ENCODE assay signal across 8 cellular contexts in the genomic region with DNA sequence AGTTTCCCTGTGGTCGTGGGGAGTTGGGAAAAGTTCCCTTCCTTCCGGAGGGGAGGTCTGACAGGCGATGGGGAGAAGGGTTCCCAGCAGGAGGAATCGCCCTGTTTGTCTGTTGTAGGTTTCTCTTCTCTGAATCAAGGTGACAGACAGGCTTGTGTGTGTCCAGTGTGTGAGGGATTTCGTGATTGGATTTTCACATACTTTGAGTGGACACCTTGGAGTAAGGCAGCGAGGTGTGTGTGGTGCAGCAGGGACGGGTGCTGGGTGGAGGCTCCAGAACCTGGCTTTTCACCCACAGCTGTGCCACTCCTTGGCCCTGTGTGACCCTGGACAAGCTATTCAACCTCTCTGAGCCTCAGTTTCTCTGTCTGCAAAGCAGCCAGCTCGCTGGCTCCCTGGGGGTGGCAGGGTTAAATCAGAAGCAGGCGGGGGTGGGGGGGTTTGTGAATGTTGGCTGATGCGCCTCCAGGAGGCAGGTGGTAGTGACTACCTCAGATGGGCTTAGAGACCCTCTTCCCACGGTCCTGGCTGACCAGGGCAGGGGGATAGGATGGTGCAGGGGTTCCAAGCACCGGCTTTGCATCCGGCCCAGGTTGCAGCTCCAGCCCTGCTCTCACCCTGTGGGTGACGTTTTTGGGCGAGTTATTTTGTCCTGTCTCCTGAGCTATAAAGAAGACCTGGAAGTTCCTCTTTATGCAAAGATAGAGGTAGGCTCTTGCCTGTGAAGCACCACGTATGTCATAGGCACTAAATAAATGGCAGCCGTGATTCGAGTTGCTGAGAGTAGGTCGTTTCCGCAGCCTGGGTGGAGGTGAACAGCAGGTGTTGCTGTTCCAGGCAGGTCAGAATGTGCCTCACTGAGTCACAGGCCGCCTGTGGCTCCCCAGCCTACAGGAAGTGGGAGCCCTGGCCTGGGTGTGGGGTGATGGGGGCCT. TPM values are rescaled to one million over a fixed set of nuclear protein-coding genes. Genes with fewer than 3 reads are reported as not detected.
DNase-seq lines count a peak whose midpoint lies in the region; ATAC-seq and TF ChIP-seq lines count a peak whose summit lies in the region.

No MANE protein-coding gene starts in this region.

- WGBS in trophoblast cell (ENCODE audit: extremely low coverage, insufficient coverage, insufficient read length): no CpG with 5 or more reads among the region's 21 CpGs

- intact Hi-C loops in Panc1 (cut with micrococcal nuclease; ENCODE audit: unreplicated experiment): no loop called here

- no TSS peak for BruUV-seq in Panc1 (replicated peaks; lab: Mats Ljungman, UMichigan)

- H3K36me3 ChIP-seq in Panc1 (ENCODE audit: control insufficient read depth, insufficient read depth, low read length) (no peaks in the 10 kb centered on the region), trophoblast cell (ENCODE audit: control insufficient read depth in 1 of 2, insufficient read depth in 2 of 2, low read length in 2 of 2) (peaks cover 8% of the 10 kb centered on the region in 2 experiments)

- in situ Hi-C loops in Panc1 (cut with HindIII; ENCODE audit: low pct_unique_long_range_greater_than_20kb, low sequenced_read_pairs): no loop called here

- H4K12ac ChIP-seq in trophoblast cell (ENCODE audit: low read depth, low read length): no peak overlapping the region

- peak overlapping the region; percentile 29 to 43; a peak in 3 of 4 replicates for H3K4me3 ChIP-seq in Panc1 (ENCODE audit: low read depth in 2 of 2, low read length in 2 of 2)
- H3K4me3 ChIP-seq in fibroblast of the aortic adventitia (ENCODE audit: low read depth, low read length): peak overlapping the region; percentile 65
- H3K4me3 ChIP-seq in trophoblast cell (ENCODE audit: low read depth, low read length): peak overlapping the region; percentile 74

- peak overlapping the region; percentile 75 for H2BK120ac ChIP-seq in trophoblast cell (ENCODE audit: insufficient read depth, low read length, poor library complexity)

- peak overlapping the region; percentile 82 for H4K91ac ChIP-seq in trophoblast cell (ENCODE audit: low read depth, low read length)

- H3K4me1 ChIP-seq in Panc1 (ENCODE audit: control insufficient read depth, insufficient read depth, low read length): no peaks in the 10 kb centered on the region
- H3K4me1 ChIP-seq in trophoblast cell (ENCODE audit: control insufficient read depth in 1 of 2, insufficient read depth in 2 of 2, low read length in 2 of 2): peaks cover 18 to 43% of the 10 kb centered on the region in 2 experiments

- DNase-seq in DMS53 treated with DMSO at 0.1 percent for 48 hours (lab: John Stamatoyannopoulos, UW; ENCODE audit: unreplicated experiment) (peak; percentile 24), Panc1 (ENCODE audit: low read depth, low spot score) (no peak), fibroblast of the aortic adventitia (ENCODE audit: low read depth) (no peak), trophoblast cell (no peak), NCI-H1048 (lab: John Stamatoyannopoulos, UW) (no peak), OCI-M2 (lab: John Stamatoyannopoulos, UW; ENCODE audit: unreplicated experiment) (no peak), NCI-H1694 treated with DMSO at 0.1 percent for 48 hours (lab: John Stamatoyannopoulos, UW) (no peak)

- POLR2A ChIA-PET in Panc1 (lab: Charles Lee): interaction anchor here (0.7 kb wide), 1 partner anchor 1419 kb away, joined by 3 read pairs; no protein-coding TSS in a partner anchor

- H3K23ac ChIP-seq in trophoblast cell (ENCODE audit: low read length): no peak overlapping the region

- H2BK5ac ChIP-seq in trophoblast cell (ENCODE audit: low read depth, low read length, poor library complexity): peak overlapping the region; percentile 24

- peaks cover 18% of the 10 kb centered on the region for H3K79me1 ChIP-seq in trophoblast cell (ENCODE audit: low read length)

- peaks cover 7% of the 10 kb centered on the region for H3K79me2 ChIP-seq in trophoblast cell (ENCODE audit: control insufficient read depth, insufficient read depth, low read length, poor library complexity)

- CTCF ChIA-PET in Panc1 (lab: Charles Lee): no interaction called here

- ATAC-seq in Panc1 (peak; percentile 47), GM19452 (IDR thresholded peaks at IDR 0.05; ENCODE audit: unreplicated experiment) (no peak)

- peak overlapping the region; percentile 27 for H3K14ac ChIP-seq in trophoblast cell (ENCODE audit: low read length)

- H2AK5ac ChIP-seq in trophoblast cell (ENCODE audit: low read length): peak overlapping the region; percentile 40

- H3K9ac ChIP-seq in trophoblast cell (ENCODE audit: low read length): peak overlapping the region; percentile 75

- H3K4me2 ChIP-seq in trophoblast cell (ENCODE audit: low read length): peak overlapping the region; percentile 83

- TF ChIP-seq CTCF in Panc1 (IDR thresholded peaks at IDR 0.05): no peak
- TF ChIP-seq CTCF in fibroblast of the aortic adventitia (IDR thresholded peaks at IDR 0.05; ENCODE audit: insufficient read depth, low read length): no peak

- H3K9me3 ChIP-seq in Panc1 (ENCODE audit: control insufficient read depth, insufficient read depth, low read depth, low read length): no peaks in the 10 kb centered on the region
- peaks cover 2% of the 10 kb centered on the region for H3K9me3 ChIP-seq in trophoblast cell (ENCODE audit: insufficient read depth, low read depth, low read length)

- H4K8ac ChIP-seq in trophoblast cell (ENCODE audit: low read depth, low read length): peak overlapping the region; percentile 63

- peak overlapping the region; percentile 56 for H2BK12ac ChIP-seq in trophoblast cell (ENCODE audit: low read length)

- no peak overlapping the region for H3K27ac ChIP-seq in Panc1 (ENCODE audit: low read length)
- no peak overlapping the region for H3K27ac ChIP-seq in trophoblast cell (ENCODE audit: low read depth, low read length)

- peak overlapping the region; percentile 25 for H3K4ac ChIP-seq in trophoblast cell (ENCODE audit: low read depth, low read length)

- peak overlapping the region; percentile 26 for H2AFZ ChIP-seq in trophoblast cell (ENCODE audit: insufficient read depth, low read length, poor library complexity)

- H3K27me3 ChIP-seq in Panc1 (ENCODE audit: control insufficient read depth, insufficient read depth, low read length) (no peaks in the 10 kb centered on the region), trophoblast cell (ENCODE audit: insufficient read depth, low read length) (no peaks in the 10 kb centered on the region)

- H3K18ac ChIP-seq in trophoblast cell (ENCODE audit: low read length): peak overlapping the region; percentile 19

RNA-seq across cellular contexts. Expression of gene BDKRB2, which starts 0.7 kb away (rescaled TPM):
- total RNA-seq in Panc1 (2021; ENCODE audit: unreplicated experiment): 0.05 TPM
- polyA plus RNA-seq in Panc1 (2012; ENCODE audit: insufficient read length): 0.08 TPM
- 7.4 and 23.1 TPM in 2 replicates for total RNA-seq in fibroblast of the aortic adventitia (ENCODE audit: low replicate concordance)
- 29.0 and 29.1 TPM in 2 replicates for polyA plus RNA-seq in trophoblast cell (2013)

RNA-seq across cellular contexts. Expression of gene BDKRB1, which starts 50.7 kb away (rescaled TPM):
- total RNA-seq in Panc1 (2021; ENCODE audit: unreplicated experiment) (not detected), fibroblast of the aortic adventitia (ENCODE audit: low replicate concordance) (6.9 TPM in 1 of 2 replicates, not detected in the other)
- polyA plus RNA-seq in Panc1 (2012; ENCODE audit: insufficient read length): not detected
- 6.0 and 6.4 TPM in 2 replicates for polyA plus RNA-seq in trophoblast cell (2013)
